21 cellular contexts compared by ENCODE assay signal in genomic region chr17:28506763-28507487, GRCh38. TPM values are rescaled to one million over a fixed set of nuclear protein-coding genes. Genes with fewer than 3 reads are reported as not detected.
"Had no signal": no experiment of that assay in that cellular context is flagged by ENCODE, and none has a peak within 500 bp of the region (broad histone marks: within the 10 kb centered on the region; RNA-seq: fewer than 3 reads in every experiment).

No MANE protein-coding gene starts in this region.

- H3K9me3 ChIP-seq: adrenal gland, tibial artery had no signal

- H2AFZ ChIP-seq: hepatocyte had no signal

- H3K27ac Mint-ChIP-seq: activated naive CD4-positive, alpha-beta T cell treated with anti-CD3 and anti-CD28 coated beads, Interleukin-2, amount 10 ng/mL, durations not matched to agents 7 days and 5 days; dendritic cell treated with granulocyte-macrophage colony-stimulating factor and Interleukin-4, amounts not matched to agents 40 ng/mL and 50 ng/mL, for 4 days; naive thymus-derived CD8-positive, alpha-beta T cell had no signal

- ATAC-seq: naive thymus-derived CD8-positive, alpha-beta T cell had no signal

- H3K4me3 ChIP-seq: adrenal gland, hepatocyte, tibial artery had no signal

- H3K36me3 Mint-ChIP-seq: activated naive CD4-positive, alpha-beta T cell treated with anti-CD3 and anti-CD28 coated beads, Interleukin-2, amount 10 ng/mL, durations not matched to agents 7 days and 5 days; naive thymus-derived CD8-positive, alpha-beta T cell had no signal

- H3K4me2 ChIP-seq: hepatocyte had no signal

- H3K4me1 ChIP-seq: adrenal gland had no signal

- H3K9me3 Mint-ChIP-seq: activated naive CD4-positive, alpha-beta T cell treated with anti-CD3 and anti-CD28 coated beads, Interleukin-2, amount 10 ng/mL, durations not matched to agents 7 days and 5 days; dendritic cell treated with granulocyte-macrophage colony-stimulating factor and Interleukin-4, amounts not matched to agents 40 ng/mL and 50 ng/mL, for 4 days; naive thymus-derived CD8-positive, alpha-beta T cell had no signal

- H3K27me3 ChIP-seq: hepatocyte had no signal

- H3K4me3 Mint-ChIP-seq: activated naive CD4-positive, alpha-beta T cell treated with anti-CD3 and anti-CD28 coated beads, Interleukin-2, amount 10 ng/mL, durations not matched to agents 7 days and 5 days; dendritic cell treated with granulocyte-macrophage colony-stimulating factor and Interleukin-4, amounts not matched to agents 40 ng/mL and 50 ng/mL, for 4 days; naive thymus-derived CD8-positive, alpha-beta T cell had no signal

- DNase-seq: activated CD4-positive, alpha-beta T cell treated with anti-CD3 and anti-CD28 coated beads, Interleukin-2, amount 50 U/mL, for 1 hour; activated CD4-positive, CD25-positive, alpha-beta regulatory T cell treated with anti-CD3 and anti-CD28 coated beads, Interleukin-2, amount 50 U/mL, for 72 hours; activated CD8-positive, alpha-beta memory T cell treated with anti-CD3 and anti-CD28 coated beads, Interleukin-2, amount 50 U/mL, for 4 hours; activated effector memory CD4-positive, alpha-beta T cell treated with Interleukin-2 at 50 U/mL for 16 hours; activated naive CD4-positive, alpha-beta T cell treated with anti-CD3 and anti-CD28 coated beads, Interleukin-2, amount 10 ng/mL, durations not matched to agents 7 days and 5 days; activated T-cell treated with anti-CD3 and anti-CD28 coated beads, Interleukin-2, amount 50 U/mL, for 48 hours; adrenal gland; effector CD8-positive, alpha-beta T cell; left cardiac atrium; naive thymus-derived CD8-positive, alpha-beta T cell; stimulated activated naive CD4-positive, alpha-beta T cell; T-helper 1 cell; T1000; tibial artery had no signal

- H3K27ac ChIP-seq: adrenal gland, hepatocyte, tibial artery had no signal

- H3K79me2 ChIP-seq: hepatocyte had no signal

- H3K4me1 Mint-ChIP-seq: activated naive CD4-positive, alpha-beta T cell treated with anti-CD3 and anti-CD28 coated beads, Interleukin-2, amount 10 ng/mL, durations not matched to agents 7 days and 5 days; naive thymus-derived CD8-positive, alpha-beta T cell had no signal

- H3K36me3 ChIP-seq: adrenal gland, tibial artery had no signal

RNA-seq across cellular contexts. Expression of gene FOXN1, which starts 0.8 kb away (rescaled TPM):
- total RNA-seq: adrenal gland; cerebellum; fibroblast of lung; hepatocyte; left cardiac atrium; mesenteric fat pad; naive thymus-derived CD8-positive, alpha-beta T cell had no signal
- polyA plus RNA-seq: adrenal gland; fibroblast of lung; naive thymus-derived CD8-positive, alpha-beta T cell had no signal

RNA-seq across cellular contexts. Expression of gene SLC13A2, which starts 33.5 kb away (rescaled TPM):
- total RNA-seq: adrenal gland; cerebellum; fibroblast of lung; foreskin keratinocyte; left cardiac atrium; naive thymus-derived CD8-positive, alpha-beta T cell; urinary bladder had no signal
- polyA plus RNA-seq: fibroblast of lung; foreskin keratinocyte; naive thymus-derived CD8-positive, alpha-beta T cell had no signal
